In genomic region chr19:41305923-41306322, GRCh38 we compare ENCODE assay signal across 16 cellular contexts. TPM values are rescaled to one million over a fixed set of nuclear protein-coding genes. Genes with fewer than 3 reads are reported as not detected.
DNase-seq lines count a peak whose midpoint lies in the region; ATAC-seq, FAIRE-seq and TF ChIP-seq lines count a peak whose summit lies in the region.
"Had no signal": no experiment of that assay in that cellular context is flagged by ENCODE, and none has a peak within 500 bp of the region (broad histone marks: within the 10 kb centered on the region; RNA-seq: fewer than 3 reads in every experiment).

No MANE protein-coding gene starts in this region.

- in situ Hi-C loops in GM12878 (cut with MboI): no loop called here

- POLR2A ChIA-PET in activated CD4-positive, alpha-beta T cell treated with anti-CD3 and anti-CD28 coated beads for 36 hours (lab: Charles Lee): interaction anchor here (0.8 kb wide), 1 partner anchor 42 kb away, joined by 4 read pairs; the partner anchor contains the start of gene HNRNPUL1
- POLR2A ChIA-PET in GM12878 (lab: Charles Lee): interaction anchor here (1.0 kb wide), 1 partner anchor 42 kb away, joined by 3 read pairs; the partner anchor contains the start of gene HNRNPUL1

- H3K4me1 ChIP-seq in GM12878 (ENCODE audit: control insufficient read depth, insufficient read depth, low read length) (peaks cover 61% of the 10 kb centered on the region), smooth muscle cell (ENCODE audit: low read depth) (peaks cover 13% of the 10 kb centered on the region)

- TF ChIP-seq POLR2A in GM12878 (IDR thresholded peaks at IDR 0.05; ENCODE audit: low read depth, low read length): no peak

- no peak overlapping the region for H2AFZ ChIP-seq in GM12878 (ENCODE audit: control insufficient read depth, low read depth, low read length)
- no peak overlapping the region for H2AFZ ChIP-seq in smooth muscle cell (ENCODE audit: low read depth)

- CTCF ChIA-PET in activated CD4-positive, alpha-beta T cell treated with anti-CD3 and anti-CD28 coated beads for 36 hours (lab: Charles Lee): interaction anchor here (0.9 to 2.8 kb wide), 5 partner anchors 40 to 179 kb away, joined by 3 to 15 read pairs (median 4); partner anchors contain the start of gene HNRNPUL1
- CTCF ChIA-PET in GM12878 (lab: Yijun Ruan, JAX): interaction anchor here (0.8 to 7.2 kb wide), 2 partner anchors 42 to 133 kb away, joined by 3 to 84 read pairs; partner anchors contain the start of gene HNRNPUL1

- peaks cover 86% of the 10 kb centered on the region for H3K4me1 Mint-ChIP-seq in activated CD4-positive, alpha-beta T cell treated with anti-CD3 and anti-CD28 coated beads for 36 hours

- H3K4me2 ChIP-seq in GM12878 (ENCODE audit: control insufficient read depth, insufficient read depth) (no peak overlapping the region), smooth muscle cell (no peak overlapping the region)

- TF ChIP-seq RAD21 in Ishikawa (IDR thresholded peaks at IDR 0.05; ENCODE audit: low read depth): no peak
- no peak for TF ChIP-seq RAD21 in GM12878 (IDR thresholded peaks at IDR 0.05; ENCODE audit: insufficient read depth, low read depth, low read length)

- no peak for FAIRE-seq in GM12878 (lab: Jason Lieb, UNC)

- SMC1A ChIA-PET in GM12878 (lab: Charles Lee; ENCODE audit: uncharacterized antibody, unreplicated experiment): interaction anchor here (0.8 to 4.0 kb wide), 5 partner anchors 9 to 101 kb away, joined by 3 to 36 read pairs (median 6); partner anchors contain the start of gene HNRNPUL1

- H3K9me3 ChIP-seq in GM12878 (replicated peaks; ENCODE audit: control insufficient read depth, insufficient read depth, low read length): no peaks in the 10 kb centered on the region
- H3K9me3 ChIP-seq in smooth muscle cell (replicated peaks; ENCODE audit: low read depth): no peaks in the 10 kb centered on the region
- H3K9me3 ChIP-seq: ascending aorta, HAP-1, right lobe of liver had no signal

- no peaks in the 10 kb centered on the region for H3K27me3 Mint-ChIP-seq in activated CD4-positive, alpha-beta T cell treated with anti-CD3 and anti-CD28 coated beads for 36 hours

- no peaks in the 10 kb centered on the region for H4K20me1 ChIP-seq in GM12878 (ENCODE audit: control insufficient read depth, insufficient read depth)
- peaks cover 8% of the 10 kb centered on the region for H4K20me1 ChIP-seq in smooth muscle cell (ENCODE audit: low read depth)

- peaks cover 48% of the 10 kb centered on the region for H3K36me3 Mint-ChIP-seq in activated CD4-positive, alpha-beta T cell treated with anti-CD3 and anti-CD28 coated beads for 36 hours (ENCODE audit: low read depth)

- TF ChIP-seq CTCF in GM12878 (IDR thresholded peaks at IDR 0.05 in 2 of 3, conservative IDR thresholded peaks at IDR 0.05 in 1 of 3; ENCODE audit: control insufficient read depth in 2 of 3, extremely low read depth in 1 of 3, insufficient read depth in 1 of 3, low read depth in 3 of 3, low read length in 3 of 3): no peak
- no peak for TF ChIP-seq CTCF in smooth muscle cell (IDR thresholded peaks at IDR 0.05; ENCODE audit: borderline replicate concordance, insufficient read depth, poor library complexity, severe bottlenecking)

- H3K36me3 ChIP-seq in GM12878 (ENCODE audit: control insufficient read depth in 2 of 2, insufficient read depth in 2 of 2, low read length in 1 of 2) (peaks cover 29 to 47% of the 10 kb centered on the region in 2 experiments), smooth muscle cell (ENCODE audit: low read depth) (peaks cover 20% of the 10 kb centered on the region)

- H3K27ac Mint-ChIP-seq in activated CD4-positive, alpha-beta T cell treated with anti-CD3 and anti-CD28 coated beads for 36 hours: peak overlapping the region; percentile 97

- H3K4me3 ChIP-seq in GM12878 (no peak overlapping the region), smooth muscle cell (no peak overlapping the region)
- H3K4me3 ChIP-seq: ascending aorta, HAP-1, right lobe of liver had no signal

- H3K4me3 Mint-ChIP-seq in activated CD4-positive, alpha-beta T cell treated with anti-CD3 and anti-CD28 coated beads for 36 hours: no peak overlapping the region

- DNase-seq in activated CD4-positive, alpha-beta T cell treated with anti-CD3 and anti-CD28 coated beads for 36 hours: no peak
- no peak for DNase-seq in activated CD4-positive, alpha-beta T cell treated with anti-CD3 and anti-CD28 coated beads for 4 hours
- no peak for DNase-seq in GM12878 (ENCODE audit: low read depth, low spot score)
- no peak for DNase-seq in smooth muscle cell (lab: John Stamatoyannopoulos, UW; ENCODE audit: unreplicated experiment)
- no peak for DNase-seq in NCI-H2227 (lab: John Stamatoyannopoulos, UW; ENCODE audit: unreplicated experiment)
- DNase-seq in activated effector memory CD4-positive, alpha-beta T cell treated with Interleukin-2 at 50 U/mL for 16 hours: no peak
- DNase-seq in activated CD4-positive, alpha-beta T cell treated with anti-CD3 and anti-CD28 coated beads, Interleukin-2, amount 50 U/mL, for 4 hours: no peak
- DNase-seq: dermis blood vessel endothelial cell, NCI-H187, NCI-H526 had no signal

- peaks cover 43% of the 10 kb centered on the region for H3F3A ChIP-seq in smooth muscle cell (ENCODE audit: low read depth)

- H3K9me3 Mint-ChIP-seq in activated CD4-positive, alpha-beta T cell treated with anti-CD3 and anti-CD28 coated beads for 36 hours (ENCODE audit: low read depth): no peaks in the 10 kb centered on the region

- no peaks in the 10 kb centered on the region for H3K27me3 ChIP-seq in GM12878 (replicated peaks in 1 of 2; ENCODE audit: control insufficient read depth in 2 of 2, insufficient read depth in 2 of 2, low read length in 1 of 2)
- H3K27me3 ChIP-seq in smooth muscle cell (ENCODE audit: low read depth): no peaks in the 10 kb centered on the region
- H3K27me3 ChIP-seq: ascending aorta, right lobe of liver had no signal

- H3K79me2 ChIP-seq in GM12878 (ENCODE audit: control insufficient read depth, insufficient read depth, low read length) (peaks cover 21% of the 10 kb centered on the region), smooth muscle cell (ENCODE audit: low read depth) (peaks cover 5% of the 10 kb centered on the region)

- H3K9ac ChIP-seq in GM12878 (ENCODE audit: control insufficient read depth, insufficient read depth, low read length) (no peak overlapping the region), smooth muscle cell (ENCODE audit: low read depth) (no peak overlapping the region)

- ATAC-seq in activated CD4-positive, alpha-beta T cell treated with anti-CD3 and anti-CD28 coated beads for 36 hours: no peak
- no peak for ATAC-seq in GM12878
- ATAC-seq: Panc1, right lobe of liver had no signal

- no TSS peak for BruUV-seq in GM12878 (replicated peaks; lab: Mats Ljungman, UMichigan)

- RAD21 ChIA-PET in GM12878 (lab: Charles Lee; ENCODE audit: unreplicated experiment): interaction anchor here (1.1 kb wide), 1 partner anchor 102 kb away, joined by 4 read pairs; no protein-coding TSS in a partner anchor

- 0 out of 2 replicates have a peak overlapping the region, but pooled peaks have one; percentile 5 for H3K27ac ChIP-seq in GM12878 (ENCODE audit: control insufficient read depth, insufficient read depth)
- H3K27ac ChIP-seq in smooth muscle cell (ENCODE audit: low read depth): peak overlapping the region; percentile 89
- H3K27ac ChIP-seq: right lobe of liver had no signal

- TF ChIP-seq EP300 in Ishikawa (IDR thresholded peaks at IDR 0.05; ENCODE audit: borderline replicate concordance): no peak
- TF ChIP-seq EP300 in GM12878 (IDR thresholded peaks at IDR 0.05; ENCODE audit: borderline replicate concordance in 1 of 2, control insufficient read depth in 1 of 2, low read depth in 2 of 2, low read length in 2 of 2): no peak

- WGBS in GM12878 (ENCODE audit: insufficient coverage, insufficient replicate concordance, low lambda C conversion rate, missing lambda C conversion rate): 97% methylated on average over 2 of the region's 2 CpGs
- WGBS in smooth muscle cell (ENCODE audit: low lambda C conversion rate): 96% methylated on average over 2 of the region's 2 CpGs

- intact Hi-C loops in activated CD4-positive, alpha-beta T cell treated with anti-CD3 and anti-CD28 coated beads for 36 hours (cut with DNase I, micrococcal nuclease): loop anchor here in 1 of 2 experiments (5.0 kb wide), 1 partner anchor 589 kb away; the partner anchor contains the start of genes COQ8B and ITPKC
- intact Hi-C loops in GM12878 (cut with micrococcal nuclease; ENCODE audit: unreplicated experiment): no loop called here

RNA-seq across cellular contexts. Expression of gene CCDC97, which starts 4.0 kb away (rescaled TPM):
- 10 to 100 TPM; 21.2 to 21.4 TPM for total RNA-seq in activated CD4-positive, alpha-beta T cell treated with anti-CD3 and anti-CD28 coated beads for 36 hours
- total RNA-seq in GM12878 (2013; cell fraction: nucleolus; rRNA removed): 17.5 and 19.3 TPM in 2 replicates
- 14.4 and 18.3 TPM in 2 replicates for total RNA-seq in GM12878 (2014; rRNA removed)
- total RNA-seq in GM12878 (2014; rRNA removed; fragmentation: Illumina TruSeq; extraction: Trizol): 7.0 and 8.8 TPM in 2 replicates
- 32.9 and 34.1 TPM in 2 replicates for total RNA-seq in GM12878 (2021)
- 8.9 TPM for polyA plus RNA-seq in GM12878 (2011; ENCODE audit: low read depth)
- 4.3 and 9.2 TPM in 2 replicates for polyA plus RNA-seq in GM12878 (2011; rRNA removed)
- 11.4 and 12.1 TPM in 2 replicates for polyA plus RNA-seq in GM12878 (2011; cell fraction: cytosol; rRNA removed)
- 9.0 and 12.7 TPM in 2 replicates for polyA plus RNA-seq in GM12878 (2011; cell fraction: nucleus; rRNA removed)
- 17.3 and 22.2 TPM in 2 replicates for polyA plus RNA-seq in GM12878 (2012)
- 11.0 and 19.4 TPM in 2 replicates for polyA plus RNA-seq in GM12878 (2014; fragmentation: Illumina TruSeq; extraction: Trizol)
- 1 to 10 TPM; 1.8 to 2.4 TPM for polyA plus RNA-seq in GM12878 (2014; fragmentation: Nextera tagmentation; extraction: Ambion mirVana)
- 24.4 and 28.1 TPM in 2 replicates for polyA plus RNA-seq in GM12878 (2014; rRNA removed)
- polyA plus RNA-seq in GM12878 (2016; fragmentation: Nextera tagmentation; extraction: Ambion mirVana): 10 to 100 TPM; 27.3 to 29.5 TPM
- polyA minus RNA-seq in GM12878 (2011; rRNA and poly(A)+ RNA removed): 6.9 and 14.5 TPM in 2 replicates
- polyA minus RNA-seq in GM12878 (2011; cell fraction: cytosol; rRNA and poly(A)+ RNA removed): 6.1 and 8.8 TPM in 2 replicates
- polyA minus RNA-seq in GM12878 (2011; cell fraction: nucleus; rRNA and poly(A)+ RNA removed): 5.0 and 12.9 TPM in 2 replicates
- 3.0 and 7.5 TPM in 2 replicates for total RNA-seq in smooth muscle cell
- polyA plus RNA-seq in smooth muscle cell: 15.3 and 18.2 TPM in 2 replicates

RNA-seq across cellular contexts. Expression of gene HNRNPUL1, which starts 41.8 kb away (rescaled TPM):
- total RNA-seq in activated CD4-positive, alpha-beta T cell treated with anti-CD3 and anti-CD28 coated beads for 36 hours: 100 to 1,000 TPM; 263 to 312 TPM
- total RNA-seq in GM12878 (2013; cell fraction: nucleolus; rRNA removed): 152 and 164 TPM in 2 replicates
- total RNA-seq in GM12878 (2014; rRNA removed): 96.3 and 101 TPM in 2 replicates
- total RNA-seq in GM12878 (2014; rRNA removed; fragmentation: Illumina TruSeq; extraction: Trizol): 88.8 and 100 TPM in 2 replicates
- total RNA-seq in GM12878 (2021): 276 TPM in 2 replicates
- polyA plus RNA-seq in GM12878 (2011; ENCODE audit: low read depth): 52.2 TPM
- polyA plus RNA-seq in GM12878 (2011; rRNA removed): 37.7 and 61.7 TPM in 2 replicates
- 46.3 and 65.1 TPM in 2 replicates for polyA plus RNA-seq in GM12878 (2011; cell fraction: cytosol; rRNA removed)
- polyA plus RNA-seq in GM12878 (2011; cell fraction: nucleus; rRNA removed): 49.1 and 66.4 TPM in 2 replicates
- polyA plus RNA-seq in GM12878 (2012): 120 and 147 TPM in 2 replicates
- polyA plus RNA-seq in GM12878 (2014; fragmentation: Illumina TruSeq; extraction: Trizol): 149 and 175 TPM in 2 replicates
- 10 to 100 TPM; 11.1 to 26.3 TPM for polyA plus RNA-seq in GM12878 (2014; fragmentation: Nextera tagmentation; extraction: Ambion mirVana)
- 132 and 168 TPM in 2 replicates for polyA plus RNA-seq in GM12878 (2014; rRNA removed)
- polyA plus RNA-seq in GM12878 (2016; fragmentation: Nextera tagmentation; extraction: Ambion mirVana): 100 to 1,000 TPM; 178 to 185 TPM
- 58.4 and 63.7 TPM in 2 replicates for polyA minus RNA-seq in GM12878 (2011; rRNA and poly(A)+ RNA removed)
- polyA minus RNA-seq in GM12878 (2011; cell fraction: cytosol; rRNA and poly(A)+ RNA removed): 38.7 and 41.0 TPM in 2 replicates
- 36.3 and 72.3 TPM in 2 replicates for polyA minus RNA-seq in GM12878 (2011; cell fraction: nucleus; rRNA and poly(A)+ RNA removed)
- 78.6 and 101 TPM in 2 replicates for total RNA-seq in smooth muscle cell
- polyA plus RNA-seq in smooth muscle cell: 121 and 125 TPM in 2 replicates

RNA-seq across cellular contexts. Expression of gene TGFB1, which starts 47.8 kb away (rescaled TPM):
- 10 to 100 TPM; 86.2 to 99.0 TPM for total RNA-seq in activated CD4-positive, alpha-beta T cell treated with anti-CD3 and anti-CD28 coated beads for 36 hours
- total RNA-seq in GM12878 (2013; cell fraction: nucleolus; rRNA removed): 51.1 and 51.2 TPM in 2 replicates
- total RNA-seq in GM12878 (2014; rRNA removed) (10.4 and 14.5 TPM in 2 replicates), GM12878 (2014; rRNA removed; fragmentation: Illumina TruSeq; extraction: Trizol) (14.2 and 14.4 TPM in 2 replicates), GM12878 (2021) (117 and 120 TPM in 2 replicates), smooth muscle cell (37.6 and 51.7 TPM in 2 replicates)
- polyA plus RNA-seq in GM12878 (2011; ENCODE audit: low read depth): 36.8 TPM
- polyA plus RNA-seq in GM12878 (2011; rRNA removed) (3.6 and 5.9 TPM in 2 replicates), GM12878 (2014; fragmentation: Illumina TruSeq; extraction: Trizol) (10.0 and 24.3 TPM in 2 replicates), GM12878 (2014; fragmentation: Nextera tagmentation; extraction: Ambion mirVana) (under 1 TPM; 0.23 to 0.37 TPM), GM12878 (2014; rRNA removed) (33.3 and 48.2 TPM in 2 replicates), GM12878 (2016; fragmentation: Nextera tagmentation; extraction: Ambion mirVana) (1 to 10 TPM; 7.1 to 7.5 TPM), smooth muscle cell (199 and 216 TPM in 2 replicates)
- 17.2 and 17.9 TPM in 2 replicates for polyA plus RNA-seq in GM12878 (2011; cell fraction: cytosol; rRNA removed)
- polyA plus RNA-seq in GM12878 (2011; cell fraction: nucleus; rRNA removed): 29.4 and 38.3 TPM in 2 replicates
- 75.0 and 80.1 TPM in 2 replicates for polyA plus RNA-seq in GM12878 (2012)
- polyA minus RNA-seq in GM12878 (2011; rRNA and poly(A)+ RNA removed): 13.9 and 21.5 TPM in 2 replicates
- polyA minus RNA-seq in GM12878 (2011; cell fraction: cytosol; rRNA and poly(A)+ RNA removed): 36.7 and 56.1 TPM in 2 replicates
- 11.5 and 21.3 TPM in 2 replicates for polyA minus RNA-seq in GM12878 (2011; cell fraction: nucleus; rRNA and poly(A)+ RNA removed)
- polyA plus RNA-seq: neural cell had no signal

RNA-seq across cellular contexts. Expression of gene B9D2, which starts 58.0 kb away (rescaled TPM):
- total RNA-seq in activated CD4-positive, alpha-beta T cell treated with anti-CD3 and anti-CD28 coated beads for 36 hours: 1 to 10 TPM; 4.0 to 5.2 TPM
- 1.0 and 1.8 TPM in 2 replicates for total RNA-seq in GM12878 (2013; cell fraction: nucleolus; rRNA removed)
- total RNA-seq in GM12878 (2014; rRNA removed): 4.6 and 6.0 TPM in 2 replicates
- total RNA-seq in GM12878 (2014; rRNA removed; fragmentation: Illumina TruSeq; extraction: Trizol): 2.3 and 3.3 TPM in 2 replicates
- 5.0 and 5.5 TPM in 2 replicates for total RNA-seq in GM12878 (2021)
- polyA plus RNA-seq in GM12878 (2011; ENCODE audit: low read depth): 4.6 TPM
- polyA plus RNA-seq in GM12878 (2011; rRNA removed): 3.7 and 8.3 TPM in 2 replicates
- 10.3 and 13.3 TPM in 2 replicates for polyA plus RNA-seq in GM12878 (2011; cell fraction: cytosol; rRNA removed)
- polyA plus RNA-seq in GM12878 (2011; cell fraction: nucleus; rRNA removed): 8.9 and 9.8 TPM in 2 replicates
- polyA plus RNA-seq in GM12878 (2012): 5.4 and 8.6 TPM in 2 replicates
- 0.25 and 2.4 TPM in 2 replicates for polyA plus RNA-seq in GM12878 (2014; fragmentation: Illumina TruSeq; extraction: Trizol)
- 1 to 10 TPM; 2.5 to 5.0 TPM for polyA plus RNA-seq in GM12878 (2014; fragmentation: Nextera tagmentation; extraction: Ambion mirVana)
- 5.5 and 6.3 TPM in 2 replicates for polyA plus RNA-seq in GM12878 (2014; rRNA removed)
- polyA plus RNA-seq in GM12878 (2016; fragmentation: Nextera tagmentation; extraction: Ambion mirVana): 10 to 100 TPM; 10.8 to 12.4 TPM
- 3.1 and 4.7 TPM in 2 replicates for polyA minus RNA-seq in GM12878 (2011; rRNA and poly(A)+ RNA removed)
- 1.9 and 3.6 TPM in 2 replicates for polyA minus RNA-seq in GM12878 (2011; cell fraction: cytosol; rRNA and poly(A)+ RNA removed)
- 1.9 and 2.4 TPM in 2 replicates for polyA minus RNA-seq in GM12878 (2011; cell fraction: nucleus; rRNA and poly(A)+ RNA removed)
- total RNA-seq in smooth muscle cell: 1.6 and 2.1 TPM in 2 replicates
- 12.2 and 13.9 TPM in 2 replicates for polyA plus RNA-seq in smooth muscle cell
